In the genomic region with DNA sequence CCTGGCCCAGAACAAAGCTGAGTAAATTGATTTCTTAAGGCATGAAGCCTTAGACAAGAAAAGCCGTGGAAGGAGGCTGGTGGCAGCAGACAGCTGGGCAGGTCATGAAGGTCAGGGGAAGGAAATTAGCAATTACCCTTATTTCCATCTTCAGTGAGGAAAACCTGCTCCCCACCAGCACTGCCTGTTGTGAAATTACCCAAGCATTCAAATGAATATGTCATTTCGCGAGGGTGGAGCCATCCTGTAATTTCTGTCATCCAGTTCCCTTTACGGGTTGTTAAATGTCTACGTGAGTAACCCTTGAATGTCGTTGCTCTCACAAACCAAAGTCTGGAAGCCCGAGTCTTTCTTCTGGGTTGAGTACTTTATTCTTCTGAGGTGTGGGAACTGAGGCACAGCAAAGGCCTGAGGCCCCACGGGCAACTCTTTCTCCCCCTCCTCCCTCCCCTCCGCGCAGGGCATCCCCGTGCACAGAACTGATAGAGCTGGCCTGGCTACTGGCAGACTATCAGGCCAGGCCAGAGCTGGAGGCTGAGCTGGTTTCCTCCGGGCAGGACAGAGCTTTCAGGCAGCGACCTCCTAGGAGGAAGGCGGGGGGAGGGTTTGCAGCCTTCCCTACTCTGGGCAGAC, we compare ENCODE assay signal across 8 cellular contexts. TPM values are rescaled to one million over a fixed set of nuclear protein-coding genes. Genes with fewer than 3 reads are reported as not detected.
DNase-seq lines count a peak whose midpoint lies in the region; ATAC-seq, FAIRE-seq and TF ChIP-seq lines count a peak whose summit lies in the region.

No MANE protein-coding gene starts in this region.

- no peaks in the 10 kb centered on the region for H3K9me3 Mint-ChIP-seq in activated CD4-positive, alpha-beta T cell treated with anti-CD3 and anti-CD28 coated beads, Interleukin-2, amount 10 ng/mL, durations not matched to agents 7 days and 5 days

- H4K20me1 ChIP-seq in KMS-11 (ENCODE audit: insufficient read depth): no peaks in the 10 kb centered on the region

- H3K4me1 ChIP-seq in KMS-11 (ENCODE audit: low read depth, poor library complexity, severe bottlenecking) (no peaks in the 10 kb centered on the region), kidney (ENCODE audit: control insufficient read depth in 1 of 2, insufficient read depth in 1 of 2, low read depth in 1 of 2, low read length in 2 of 2) (peaks cover 10 to 13% of the 10 kb centered on the region in 2 donors), suprapubic skin (peaks cover 15% of the 10 kb centered on the region)

- H3K9ac ChIP-seq in KMS-11 (no peak overlapping the region), kidney (ENCODE audit: low read length in 2 of 2) (peak overlapping the region; percentile 43 to 63)

- peaks cover 25% of the 10 kb centered on the region for H3K4me1 Mint-ChIP-seq in activated CD4-positive, alpha-beta T cell treated with anti-CD3 and anti-CD28 coated beads, Interleukin-2, amount 10 ng/mL, durations not matched to agents 7 days and 5 days

- H3K27me3 ChIP-seq in KMS-11 (ENCODE audit: insufficient read depth, low read depth) (no peaks in the 10 kb centered on the region), suprapubic skin (no peaks in the 10 kb centered on the region)

- H3K36me3 Mint-ChIP-seq in activated CD4-positive, alpha-beta T cell treated with anti-CD3 and anti-CD28 coated beads, Interleukin-2, amount 10 ng/mL, durations not matched to agents 7 days and 5 days (ENCODE audit: low read depth): no peaks in the 10 kb centered on the region

- H3K27me3 Mint-ChIP-seq in activated CD4-positive, alpha-beta T cell treated with anti-CD3 and anti-CD28 coated beads, Interleukin-2, amount 10 ng/mL, durations not matched to agents 7 days and 5 days: peaks cover 4% of the 10 kb centered on the region

- TF ChIP-seq EP300 in suprapubic skin (IDR thresholded peaks at IDR 0.05): no peak

- no peak for FAIRE-seq in kidney (lab: Jason Lieb, UNC)

- no peak for DNase-seq in activated CD4-positive, alpha-beta T cell treated with anti-CD3 and anti-CD28 coated beads, Interleukin-2, amount 10 ng/mL, durations not matched to agents 7 days and 5 days
- no peak for DNase-seq in activated CD4-positive, alpha-beta T cell treated with anti-CD3 and anti-CD28 coated beads, Interleukin-2, amount 50 U/mL, for 4 hours
- DNase-seq in astrocyte of the hippocampus (ENCODE audit: low read depth, low spot score) (peak; percentile 37), kidney (peak; percentile 84), suprapubic skin (ENCODE audit: low spot score in 2 of 2) (no peak), DMS153 (lab: John Stamatoyannopoulos, UW) (no peak)

- CTCF ChIA-PET in activated CD4-positive, alpha-beta T cell treated with anti-CD3 and anti-CD28 coated beads, Interleukin-2, amount 10 ng/mL, durations not matched to agents 7 days and 5 days (lab: Charles Lee): interaction anchor here (0.6 to 2.2 kb wide), 12 partner anchors 8 to 837 kb away, joined by 3 to 7 read pairs (median 3); a partner anchor contains a TSS

- intact Hi-C loops in kidney (cut with DNase I): no loop called here

- H2AFZ ChIP-seq in KMS-11 (ENCODE audit: low read depth): peak overlapping the region; percentile 72; the same call in 1 of the 2 replicates

- 35% methylated on average over 14 of the region's 14 CpGs for WGBS in suprapubic skin

- H3K4me2 ChIP-seq in KMS-11: peak overlapping the region; percentile 34; the same call in 1 of the 2 replicates

- H3K79me2 ChIP-seq in KMS-11 (ENCODE audit: insufficient read depth, low read depth): no peaks in the 10 kb centered on the region

- H3K36me3 ChIP-seq in KMS-11 (ENCODE audit: insufficient read depth) (no peaks in the 10 kb centered on the region), kidney (ENCODE audit: control insufficient read depth in 1 of 2, insufficient read depth in 2 of 2, low read length in 2 of 2) (no peaks in the 10 kb centered on the region), suprapubic skin (no peaks in the 10 kb centered on the region)

- peak; percentile 30; the same call in 1 of the 2 replicates for TF ChIP-seq CTCF in KMS-11 (conservative IDR thresholded peaks at IDR 0.05; ENCODE audit: low read depth, low read length)
- TF ChIP-seq CTCF in kidney (IDR thresholded peaks at IDR 0.05; ENCODE audit: borderline replicate concordance, extremely low read depth, insufficient read depth): no peak
- TF ChIP-seq CTCF in suprapubic skin (IDR thresholded peaks at IDR 0.05): no peak

- H3K9me3 ChIP-seq in kidney (ENCODE audit: control insufficient read depth in 1 of 2, low read length in 2 of 2) (no peaks in the 10 kb centered on the region), suprapubic skin (no peaks in the 10 kb centered on the region)

- peak overlapping the region; percentile 28 for H3K4me3 Mint-ChIP-seq in activated CD4-positive, alpha-beta T cell treated with anti-CD3 and anti-CD28 coated beads, Interleukin-2, amount 10 ng/mL, durations not matched to agents 7 days and 5 days

- H3K27ac Mint-ChIP-seq in activated CD4-positive, alpha-beta T cell treated with anti-CD3 and anti-CD28 coated beads, Interleukin-2, amount 10 ng/mL, durations not matched to agents 7 days and 5 days: peak overlapping the region; percentile 16

- H3K27ac ChIP-seq in KMS-11 (no peak overlapping the region), kidney (ENCODE audit: low read depth in 2 of 2, low read length in 2 of 2) (peak overlapping the region; percentile 14 to 69), suprapubic skin (no peak overlapping the region)

- no peak overlapping the region for H3K4me3 ChIP-seq in KMS-11 (IDR thresholded peaks at IDR 0.05; ENCODE audit: insufficient read depth, low read depth, low read length)
- peak overlapping the region; percentile 40 to 51 for H3K4me3 ChIP-seq in kidney (ENCODE audit: low read length in 2 of 2)
- peak overlapping the region; percentile 20 for H3K4me3 ChIP-seq in suprapubic skin

- no peak for ATAC-seq in GM18498 (IDR thresholded peaks at IDR 0.05; ENCODE audit: unreplicated experiment)

- no peak for TF ChIP-seq POLR2A in suprapubic skin (IDR thresholded peaks at IDR 0.05)

- POLR2A ChIA-PET in activated CD4-positive, alpha-beta T cell treated with anti-CD3 and anti-CD28 coated beads, Interleukin-2, amount 10 ng/mL, durations not matched to agents 7 days and 5 days (lab: Charles Lee): no interaction called here

RNA-seq across cellular contexts. Expression of a gene that starts 22.0 kb away (rescaled TPM):
- total RNA-seq in activated CD4-positive, alpha-beta T cell treated with anti-CD3 and anti-CD28 coated beads, Interleukin-2, amount 10 ng/mL, durations not matched to agents 7 days and 5 days: 10 to 100 TPM; 34.4 to 38.9 TPM
- 70.9 TPM for total RNA-seq in kidney
- 93.5 TPM for polyA plus RNA-seq in kidney (ENCODE audit: insufficient read depth, low read depth, low replicate concordance)
- 10 to 100 TPM; 69.7 to 96.4 (median 78.6) TPM for total RNA-seq in suprapubic skin

RNA-seq across cellular contexts. Expression of a gene that starts 29.7 kb away (rescaled TPM):
- total RNA-seq in activated CD4-positive, alpha-beta T cell treated with anti-CD3 and anti-CD28 coated beads, Interleukin-2, amount 10 ng/mL, durations not matched to agents 7 days and 5 days: 10 to 100 TPM; 13.6 to 17.3 TPM
- total RNA-seq in kidney: 22.8 TPM
- 15.7 TPM for polyA plus RNA-seq in kidney (ENCODE audit: insufficient read depth, low read depth, low replicate concordance)
- 10 to 100 TPM; 44.7 to 75.7 (median 55.5) TPM for total RNA-seq in suprapubic skin

Comparison
In these comparisons a context has a peak if more than half of its experiments do, and no peak if none do; other contexts are left out.
1. DNase-seq: peak in astrocyte of the hippocampus (single experiment) and kidney (single experiment); none in activated CD4-positive, alpha-beta T cell treated with anti-CD3 and anti-CD28 coated beads, Interleukin-2, amount 10 ng/mL, durations not matched to agents 7 days and 5 days (single experiment), activated CD4-positive, alpha-beta T cell treated with anti-CD3 and anti-CD28 coated beads, Interleukin-2, amount 50 U/mL, for 4 hours (0 of 2), suprapubic skin (0 of 2) and DMS153 (single experiment).
2. H3K27ac ChIP-seq: peak in kidney (2 of 2); none in KMS-11 (single experiment) and suprapubic skin (single experiment).